ENCODE assay signal across 22 cellular contexts in the genomic region with DNA sequence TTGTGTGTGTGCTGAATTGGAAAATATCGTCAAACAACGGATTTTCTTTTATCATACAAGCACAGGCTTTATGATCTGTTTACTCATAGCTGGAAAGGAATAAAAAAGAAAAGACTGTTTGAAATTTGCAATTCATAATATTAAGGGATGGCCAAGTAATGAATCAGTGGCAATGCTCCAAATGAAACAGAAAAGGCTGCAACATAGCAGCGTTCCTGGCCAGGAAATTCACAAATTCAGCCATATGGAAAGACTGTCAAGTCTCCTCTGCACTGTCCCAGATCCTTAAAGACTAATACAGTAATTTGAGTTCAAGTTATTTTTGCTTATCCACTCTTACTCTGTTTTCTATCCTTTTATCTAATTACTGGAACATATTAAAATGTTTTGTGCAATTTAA.
DNase-seq lines count a peak whose midpoint lies in the region; ATAC-seq and TF ChIP-seq lines count a peak whose summit lies in the region.
"Had no signal": no experiment of that assay in that cellular context is flagged by ENCODE, and none has a peak within 500 bp of the region (broad histone marks: within the 10 kb centered on the region; RNA-seq: fewer than 3 reads in every experiment).

No MANE protein-coding gene starts in this region.

- H2AFZ ChIP-seq in hepatocyte, result no peak overlapping the region

- TF ChIP-seq CTCF in hepatocyte (IDR thresholded peaks at IDR 0.05; ENCODE audit: poor library complexity), result no peak
- TF ChIP-seq CTCF in BE2C (IDR thresholded peaks at IDR 0.05; ENCODE audit: low read depth, low read length), result no peak

- H3K36me3 ChIP-seq in hepatocyte (replicated peaks; ENCODE audit: insufficient read depth, low read depth) (no peaks in the 10 kb centered on the region), BE2C (no peaks in the 10 kb centered on the region; the same call in 1 of the 2 replicates)
- H3K36me3 ChIP-seq: SJSA1, upper lobe of left lung had no signal

- H3K9me3 ChIP-seq in hepatocyte (ENCODE audit: low read depth) (no peaks in the 10 kb centered on the region), BE2C (no peaks in the 10 kb centered on the region)
- H3K9me3 ChIP-seq: A549, SJSA1, upper lobe of left lung had no signal

- no peak overlapping the region for H3K27ac ChIP-seq in hepatocyte
- H3K27ac ChIP-seq: A549, SJSA1, upper lobe of left lung had no signal

- peak overlapping the region; percentile 34 for H3K4me2 ChIP-seq in hepatocyte
- H3K4me2 ChIP-seq: A549 had no signal

- no peaks in the 10 kb centered on the region for H3K4me1 ChIP-seq in hepatocyte (ENCODE audit: insufficient read depth)
- H3K4me1 ChIP-seq in BE2C, result peaks cover 25% of the 10 kb centered on the region
- H3K4me1 ChIP-seq: A549, SJSA1, upper lobe of left lung had no signal

- no peaks in the 10 kb centered on the region for H3K79me2 ChIP-seq in hepatocyte

- no peaks in the 10 kb centered on the region for H3K9me2 ChIP-seq in hepatocyte (replicated peaks; ENCODE audit: insufficient read depth)

- no peak for ATAC-seq in GM18909 (IDR thresholded peaks at IDR 0.05; ENCODE audit: poor library complexity, unreplicated experiment)
- ATAC-seq: A549; stimulated activated naive B cell treated with anti-CD40 and anti-IgM and Interleukin-4, amounts not matched to agents 10 μg/mL and 1 μg/mL and 100 μg/mL, for 72 hours had no signal

- DNase-seq in Ammon's horn (ENCODE audit: low spot score), result peak; percentile 21
- peak; percentile 88 for DNase-seq in NCI-H446 treated with DMSO at 0.1 percent for 48 hours (lab: John Stamatoyannopoulos, UW)
- DNase-seq in cerebellar cortex (ENCODE audit: low spot score), result peak; percentile 83
- DNase-seq in hepatocyte (ENCODE audit: low spot score), result no peak
- DNase-seq in BE2C, result no peak
- DNase-seq in dermis blood vessel endothelial cell, result no peak
- no peak for DNase-seq in NOMO-1 treated with DMSO at 0.1 percent for 48 hours (lab: John Stamatoyannopoulos, UW; ENCODE audit: unreplicated experiment)
- DNase-seq: activated CD4-positive, CD25-positive, alpha-beta regulatory T cell treated with anti-CD3 and anti-CD28 coated beads, Interleukin-2, amount 50 U/mL, for 72 hours; activated naive CD8-positive, alpha-beta T cell treated with anti-CD3 and anti-CD28 coated beads, Interleukin-2, amount 10 ng/mL, durations not matched to agents 7 days and 5 days; CD4-positive, alpha-beta memory T cell; DND-41; islet precursor cell; mesendoderm; NCI-H187 treated with DMSO at 0.1 percent for 48 hours; NCI-H510A treated with DMSO at 0.1 percent for 48 hours; nephron progenitor cell; stimulated activated CD4-positive, alpha-beta T cell treated with anti-CD3 and anti-CD28 coated beads, Interleukin-12 subunit alpha, Interleukin-12 subunit beta, amount 100 ng/mL, for 4 hours; stimulated activated naive B cell treated with anti-CD40 and anti-IgM and Interleukin-4, amounts not matched to agents 10 μg/mL and 1 μg/mL and 100 μg/mL, for 72 hours; upper lobe of left lung had no signal

- no peaks in the 10 kb centered on the region for H4K20me1 ChIP-seq in hepatocyte (ENCODE audit: insufficient read depth, poor library complexity, severe bottlenecking)

- 69% methylated on average over 3 of the region's 3 CpGs for WGBS in hepatocyte (ENCODE audit: low lambda C conversion rate, missing lambda C conversion rate)

- H3K27me3 ChIP-seq in hepatocyte, result no peaks in the 10 kb centered on the region
- H3K27me3 ChIP-seq in BE2C, result no peaks in the 10 kb centered on the region
- H3K27me3 ChIP-seq: SJSA1, upper lobe of left lung had no signal

- H3K4me3 ChIP-seq in hepatocyte, result no peak overlapping the region
- no peak overlapping the region for H3K4me3 ChIP-seq in BE2C (ENCODE audit: low read depth, low read length)
- H3K4me3 ChIP-seq: A549, SJSA1, upper lobe of left lung had no signal

Comparison
In these comparisons a context has a peak if more than half of its experiments do, and no peak if none do; other contexts are left out.
1. DNase-seq: peak in Ammon's horn (single experiment), NCI-H446 treated with DMSO at 0.1 percent for 48 hours (single experiment) and cerebellar cortex (single experiment); none in hepatocyte (single experiment), BE2C (single experiment), dermis blood vessel endothelial cell (single experiment) and NOMO-1 treated with DMSO at 0.1 percent for 48 hours (single experiment).